ENCODE assay signal across 18 cellular contexts in genomic region chr7:4077980-4078379, GRCh38.
A peak's percentile ranks its signal among the peaks of the same experiment; 100 is the strongest.
DNase-seq lines count a peak whose midpoint lies in the region; ATAC-seq, FAIRE-seq and TF ChIP-seq lines count a peak whose summit lies in the region.
"Had no signal": no experiment of that assay in that cellular context is flagged by ENCODE, and none has a peak within 500 bp of the region (broad histone marks: within the 10 kb centered on the region; RNA-seq: fewer than 3 reads in every experiment).

No MANE protein-coding gene starts in this region.

- no peak overlapping the region for H3K27ac ChIP-seq in endodermal cell (ENCODE audit: low read depth, low read length)
- H3K27ac ChIP-seq: 22Rv1; A549; BLaER1 treated with 17β-estradiol and CSF1 and Interleukin-3, amounts not matched to agents 10 nM and 100 nM had no signal

- no peak overlapping the region for H3K4me3 Mint-ChIP-seq in endodermal cell
- no peak overlapping the region for H3K4me3 Mint-ChIP-seq in osteocyte (ENCODE audit: unreplicated experiment)
- H3K4me3 Mint-ChIP-seq: B cell; CD8-positive, alpha-beta memory T cell; H9 had no signal

- 92 to 100% methylated on average over 8 of the region's 8 CpGs for WGBS in endodermal cell (ENCODE audit: insufficient coverage in 1 of 2, insufficient read length in 1 of 2), 2 experiments

- peak; percentile 21 for DNase-seq in activated CD8-positive, alpha-beta memory T cell treated with anti-CD3 and anti-CD28 coated beads for 24 hours
- DNase-seq in activated CD8-positive, alpha-beta memory T cell treated with anti-CD3 and anti-CD28 coated beads, Interleukin-2, amount 50 U/mL, for 4 hours: no peak
- DNase-seq in endodermal cell (peak; percentile 1), osteocyte (ENCODE audit: extremely low spot score, unreplicated experiment) (peak; percentile 53), urothelium cell line (ENCODE audit: low spot score) (no peak), GM03348 (ENCODE audit: low spot score) (no peak), DMS79 (lab: John Stamatoyannopoulos, UW) (no peak)
- DNase-seq: CD8-positive, alpha-beta memory T cell; COR-L47; GDM1; GOT3; H9 had no signal

- H3K36me3 Mint-ChIP-seq in endodermal cell (ENCODE audit: low read depth): peaks cover 32% of the 10 kb centered on the region
- H3K36me3 Mint-ChIP-seq in osteocyte (ENCODE audit: unreplicated experiment): no peaks in the 10 kb centered on the region
- H3K36me3 Mint-ChIP-seq: CD8-positive, alpha-beta memory T cell had no signal

- H3K27me3 Mint-ChIP-seq in endodermal cell (ENCODE audit: insufficient read depth) (no peaks in the 10 kb centered on the region), osteocyte (ENCODE audit: unreplicated experiment) (no peaks in the 10 kb centered on the region)

- TF ChIP-seq CTCF in endodermal cell (conservative IDR thresholded peaks at IDR 0.05) (no peak), osteocyte (IDR thresholded peaks at IDR 0.05) (no peak)

- no peaks in the 10 kb centered on the region for H3K27me3 ChIP-seq in endodermal cell (ENCODE audit: control insufficient read depth, insufficient read depth, low read length, poor library complexity, severe bottlenecking)
- H3K27me3 ChIP-seq: BLaER1 treated with 17β-estradiol and CSF1 and Interleukin-3, amounts not matched to agents 10 nM and 100 nM had no signal

- peaks cover 10% of the 10 kb centered on the region for H3K4me1 Mint-ChIP-seq in endodermal cell
- H3K4me1 Mint-ChIP-seq in osteocyte (ENCODE audit: unreplicated experiment): no peaks in the 10 kb centered on the region
- H3K4me1 Mint-ChIP-seq: B cell; CD8-positive, alpha-beta memory T cell had no signal

- H3K27ac Mint-ChIP-seq in endodermal cell (no peak overlapping the region), osteocyte (ENCODE audit: unreplicated experiment) (no peak overlapping the region)
- H3K27ac Mint-ChIP-seq: B cell, H9 had no signal

- H3K4me1 ChIP-seq in endodermal cell (ENCODE audit: control insufficient read depth, insufficient read depth, low read length): no peaks in the 10 kb centered on the region
- H3K4me1 ChIP-seq: A549 had no signal

- ATAC-seq in GM19035 (IDR thresholded peaks at IDR 0.05; ENCODE audit: unreplicated experiment): no peak
- ATAC-seq: A549 had no signal

- no peaks in the 10 kb centered on the region for H3K9me3 ChIP-seq in endodermal cell (ENCODE audit: control insufficient read depth, low read length)

- H3K4me3 ChIP-seq in endodermal cell (ENCODE audit: low read length): no peak overlapping the region
- H3K4me3 ChIP-seq: A549; BLaER1 treated with 17β-estradiol and CSF1 and Interleukin-3, amounts not matched to agents 10 nM and 100 nM had no signal

- H3K36me3 ChIP-seq in endodermal cell (ENCODE audit: control insufficient read depth, insufficient read depth, low read length): no peaks in the 10 kb centered on the region
- H3K36me3 ChIP-seq: BLaER1 treated with 17β-estradiol and CSF1 and Interleukin-3, amounts not matched to agents 10 nM and 100 nM had no signal

- no peak overlapping the region for H3K9ac ChIP-seq in endodermal cell (ENCODE audit: extremely low read depth, low read length, poor library complexity, severe bottlenecking)
- H3K9ac ChIP-seq: BLaER1 treated with 17β-estradiol and CSF1 and Interleukin-3, amounts not matched to agents 10 nM and 100 nM had no signal

- FAIRE-seq in urothelium cell line (lab: Jason Lieb, UNC): peak; percentile 77
- FAIRE-seq: A549, D721Med had no signal

- H3K9me3 Mint-ChIP-seq in endodermal cell: peaks cover 6% of the 10 kb centered on the region
- no peaks in the 10 kb centered on the region for H3K9me3 Mint-ChIP-seq in osteocyte (ENCODE audit: unreplicated experiment)

Comparison
In these comparisons a context has a peak if more than half of its experiments do, and no peak if none do; other contexts are left out.
1. DNase-seq: peak in activated CD8-positive, alpha-beta memory T cell treated with anti-CD3 and anti-CD28 coated beads for 24 hours (single experiment), endodermal cell (single experiment) and osteocyte (single experiment); none in activated CD8-positive, alpha-beta memory T cell treated with anti-CD3 and anti-CD28 coated beads, Interleukin-2, amount 50 U/mL, for 4 hours (single experiment), urothelium cell line (single experiment), GM03348 (single experiment) and DMS79 (single experiment).